In the genomic region with DNA sequence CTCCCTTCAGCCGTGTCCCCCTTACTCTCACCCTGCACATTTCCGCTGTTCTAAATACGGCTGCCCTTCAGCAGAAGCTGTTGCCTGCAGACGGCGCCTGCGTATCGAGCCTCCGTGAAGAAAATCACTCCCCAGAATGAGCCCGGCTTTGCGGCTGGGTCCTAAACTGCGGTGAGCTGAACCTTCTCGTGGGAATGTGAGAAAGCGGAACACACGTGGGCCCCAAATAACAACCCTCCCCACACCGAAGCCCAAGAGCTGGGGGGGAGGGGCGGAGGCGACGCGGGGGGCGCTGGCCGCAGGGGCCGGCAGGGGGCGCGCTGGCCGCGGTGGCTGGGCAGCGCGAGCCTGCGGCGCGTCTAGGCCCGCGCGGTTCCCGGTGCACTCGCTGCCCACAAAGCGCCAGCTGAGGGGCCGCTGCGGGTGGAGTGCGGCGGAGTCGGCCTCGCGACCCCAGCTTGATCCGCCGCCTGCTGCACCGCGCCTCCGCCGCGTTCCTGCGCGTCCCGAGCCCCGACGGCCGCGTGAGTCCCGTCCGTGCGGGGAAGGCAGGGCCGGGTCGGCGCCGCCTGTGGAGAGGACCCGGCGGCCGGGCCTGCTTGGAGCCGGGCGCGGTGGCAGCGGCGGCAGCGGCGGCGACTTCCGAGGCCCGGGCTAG, we compare ENCODE assay signal across 8 cellular contexts. TPM values are rescaled to one million over a fixed set of nuclear protein-coding genes. Genes with fewer than 3 reads are reported as not detected.
DNase-seq lines count a peak whose midpoint lies in the region; ATAC-seq and TF ChIP-seq lines count a peak whose summit lies in the region.

A gene with protein sequence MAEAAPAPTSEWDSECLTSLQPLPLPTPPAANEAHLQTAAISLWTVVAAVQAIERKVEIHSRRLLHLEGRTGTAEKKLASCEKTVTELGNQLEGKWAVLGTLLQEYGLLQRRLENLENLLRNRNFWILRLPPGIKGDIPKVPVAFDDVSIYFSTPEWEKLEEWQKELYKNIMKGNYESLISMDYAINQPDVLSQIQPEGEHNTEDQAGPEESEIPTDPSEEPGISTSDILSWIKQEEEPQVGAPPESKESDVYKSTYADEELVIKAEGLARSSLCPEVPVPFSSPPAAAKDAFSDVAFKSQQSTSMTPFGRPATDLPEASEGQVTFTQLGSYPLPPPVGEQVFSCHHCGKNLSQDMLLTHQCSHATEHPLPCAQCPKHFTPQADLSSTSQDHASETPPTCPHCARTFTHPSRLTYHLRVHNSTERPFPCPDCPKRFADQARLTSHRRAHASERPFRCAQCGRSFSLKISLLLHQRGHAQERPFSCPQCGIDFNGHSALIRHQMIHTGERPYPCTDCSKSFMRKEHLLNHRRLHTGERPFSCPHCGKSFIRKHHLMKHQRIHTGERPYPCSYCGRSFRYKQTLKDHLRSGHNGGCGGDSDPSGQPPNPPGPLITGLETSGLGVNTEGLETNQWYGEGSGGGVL (plus strand): TSS at position 382 of the 658 bp plus-strand sequence. CDS start 290 bp downstream, outside the sequence.

- H3K27ac ChIP-seq in angular gyrus (ENCODE audit: low read depth, low read length): peak within 1 kb of the TSS; percentile 86
- peak within 1 kb of the TSS; percentile 88 for H3K27ac ChIP-seq in right cardiac atrium (ENCODE audit: low read length)
- peak within 1 kb of the TSS; percentile 87 for H3K27ac ChIP-seq in rectal smooth muscle tissue (ENCODE audit: low read depth, low read length)

- H3K9ac ChIP-seq in rectal smooth muscle tissue (ENCODE audit: low read length): peak within 1 kb of the TSS; percentile 62

- H3K36me3 ChIP-seq in rectal smooth muscle tissue (ENCODE audit: control insufficient read depth, insufficient read depth, low read length): no peaks in the 10 kb centered on the region

- H3K4me3 ChIP-seq in right cardiac atrium (ENCODE audit: low read length) (peak within 1 kb of the TSS; percentile 81), rectal smooth muscle tissue (ENCODE audit: low read length) (peak within 1 kb of the TSS; percentile 81)

- under 1% methylated on average over 78 of the region's 78 CpGs for WGBS in right cardiac atrium

- peak; percentile 69 for TF ChIP-seq CTCF in GM13977 (IDR thresholded peaks at IDR 0.05; ENCODE audit: extremely low read depth, insufficient read depth, missing control alignments)

- intact Hi-C loops in right cardiac atrium (cut with DNase I): no loop called here

- no peaks in the 10 kb centered on the region for H3K9me3 ChIP-seq in right cardiac atrium (ENCODE audit: control insufficient read depth, low read length)

- ATAC-seq in HG02642 (IDR thresholded peaks at IDR 0.05; ENCODE audit: poor library complexity, unreplicated experiment) (peak; percentile 80), right cardiac atrium (peak; percentile 88 to 93)

- H3K27me3 ChIP-seq in right cardiac atrium (ENCODE audit: control insufficient read depth, insufficient read depth) (no peaks in the 10 kb centered on the region), rectal smooth muscle tissue (ENCODE audit: control insufficient read depth, insufficient read depth, low read length) (no peaks in the 10 kb centered on the region)

- DNase-seq in GM13977 (ENCODE audit: low spot score) (peak; percentile 95), NCI-H1105 (lab: John Stamatoyannopoulos, UW) (peak; percentile 71), T-helper 2 cell (peak; percentile 54 to 89 (median 70)), right cardiac atrium (peak; percentile 73 to 91 (median 90)), cerebellar nuclear complex (lab: John Stamatoyannopoulos, UW) (no peak)

- H3K4me1 ChIP-seq in right cardiac atrium (ENCODE audit: control insufficient read depth, insufficient read depth, low read length) (no peaks in the 10 kb centered on the region), rectal smooth muscle tissue (ENCODE audit: control insufficient read depth, insufficient read depth, low read length) (peaks cover 4% of the 10 kb centered on the region)

- in situ Hi-C loops in GM13977 (cut with MboI; ENCODE audit: low pct_unique_long_range_greater_than_20kb, low sequenced_read_pairs, unreplicated experiment): no loop called here

RNA-seq across cellular contexts. Expression of the gene that starts here (rescaled TPM):
- 10 to 100 TPM in 1 of 4 donors, 1 to 10 TPM in 3; 7.6 to 10.3 (median 8.7) TPM for total RNA-seq in right cardiac atrium
- polyA plus RNA-seq in right cardiac atrium: 2.5 TPM

Comparison
In these comparisons a context has a peak if more than half of its experiments do, and no peak if none do; other contexts are left out.
1. DNase-seq: peak in GM13977 (single experiment), NCI-H1105 (single experiment), T-helper 2 cell (5 of 5) and right cardiac atrium (3 of 3); none in cerebellar nuclear complex (0 of 2).
2. Peak in every context shown above with its lines, with median percentiles within 50 percentile points of each other: H3K27ac ChIP-seq.